ENCODE assay signal across 14 cellular contexts in the genomic region with DNA sequence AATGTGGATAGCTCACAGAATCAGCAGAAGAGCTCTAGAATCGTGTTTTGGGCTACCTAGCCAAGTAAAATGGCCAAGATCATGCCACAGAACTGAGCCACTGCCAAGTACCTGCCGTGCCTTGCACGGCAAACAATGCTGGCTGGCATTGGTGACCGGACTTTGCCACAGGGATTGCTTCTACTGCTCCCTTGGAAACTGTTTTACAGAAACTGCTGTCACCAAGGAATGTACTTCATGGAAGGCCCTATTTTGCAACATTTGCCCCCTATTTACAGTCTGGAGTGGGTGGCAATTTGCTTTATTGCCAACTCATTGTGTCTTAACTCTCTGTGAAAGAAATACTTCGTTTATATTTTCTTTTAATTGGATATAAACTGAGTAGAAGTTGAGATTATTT. TPM values are rescaled to one million over a fixed set of nuclear protein-coding genes. Genes with fewer than 3 reads are reported as not detected.
DNase-seq lines count a peak whose midpoint lies in the region; ATAC-seq and TF ChIP-seq lines count a peak whose summit lies in the region.
"Had no signal": no experiment of that assay in that cellular context is flagged by ENCODE, and none has a peak within 500 bp of the region (broad histone marks: within the 10 kb centered on the region; RNA-seq: fewer than 3 reads in every experiment).

No MANE protein-coding gene starts in this region.

- H4K20me1 ChIP-seq in hepatocyte (ENCODE audit: insufficient read depth, poor library complexity, severe bottlenecking) = no peaks in the 10 kb centered on the region

- no peaks in the 10 kb centered on the region for H3K9me3 ChIP-seq in hepatocyte (ENCODE audit: low read depth)

- H2AFZ ChIP-seq in hepatocyte = no peak overlapping the region
- H2AFZ ChIP-seq: PC-9 had no signal

- TF ChIP-seq CTCF in VCaP (conservative IDR thresholded peaks at IDR 0.05) = no peak
- TF ChIP-seq CTCF in hepatocyte (IDR thresholded peaks at IDR 0.05; ENCODE audit: poor library complexity) = no peak

- in situ Hi-C loops in G401 (cut with HindIII; ENCODE audit: low sequenced_read_pairs) = no loop called here

- H3K4me2 ChIP-seq in hepatocyte = no peak overlapping the region
- H3K4me2 ChIP-seq: PC-9 had no signal

- H3K27ac ChIP-seq in VCaP (peak overlapping the region; percentile 77), hepatocyte (peak overlapping the region; percentile 92)
- H3K27ac ChIP-seq: PC-9 had no signal

- no peaks in the 10 kb centered on the region for H3K36me3 ChIP-seq in hepatocyte (replicated peaks; ENCODE audit: insufficient read depth, low read depth)

- no peak overlapping the region for H3K4me3 ChIP-seq in hepatocyte
- H3K4me3 ChIP-seq: PC-9 had no signal

- peaks cover 27% of the 10 kb centered on the region for H3K4me1 ChIP-seq in hepatocyte (ENCODE audit: insufficient read depth)

- 67% methylated on average over 5 of the region's 5 CpGs for WGBS in hepatocyte (ENCODE audit: low lambda C conversion rate, missing lambda C conversion rate)

- ATAC-seq in HG03378 (IDR thresholded peaks at IDR 0.05; ENCODE audit: unreplicated experiment) (no peak), GM19467 (IDR thresholded peaks at IDR 0.05; ENCODE audit: unreplicated experiment) (no peak)
- ATAC-seq: natural killer cell had no signal

- H3K27me3 ChIP-seq in hepatocyte = no peaks in the 10 kb centered on the region

- peak; percentile 94 for DNase-seq in G401 (ENCODE audit: low spot score)
- DNase-seq in hepatocyte (ENCODE audit: low spot score) = peak; percentile 38
- peak; percentile 81 for DNase-seq in renal cortical epithelial cell (ENCODE audit: low read depth)
- no peak for DNase-seq in NCI-H748 (lab: John Stamatoyannopoulos, UW; ENCODE audit: unreplicated experiment)
- DNase-seq in dermis blood vessel endothelial cell = no peak
- DNase-seq: activated naive CD8-positive, alpha-beta T cell treated with anti-CD3 and anti-CD28 coated beads, Interleukin-2, amount 10 ng/mL, durations not matched to agents 7 days and 5 days; COR-L47; H7; natural killer cell; NCI-H187 treated with DMSO at 0.1 percent for 48 hours; PC-9 had no signal

- H3K79me2 ChIP-seq in hepatocyte = peaks cover 6% of the 10 kb centered on the region

- H3K9me2 ChIP-seq in hepatocyte (replicated peaks; ENCODE audit: insufficient read depth) = no peaks in the 10 kb centered on the region

RNA-seq across cellular contexts. Expression of a gene that starts 49.0 kb away (rescaled TPM):
- 5.1 and 17.8 TPM in 2 replicates for total RNA-seq in G401 (2014; rRNA removed; shearing (Covaris generic))
- total RNA-seq in hepatocyte (11.2 and 12.8 TPM in 2 replicates), renal cortical epithelial cell (10.0 and 12.0 TPM in 2 replicates), dermis blood vessel endothelial cell (2.9 and 7.6 TPM in 2 replicates)
- 6.6 and 13.3 TPM in 2 replicates for polyA plus RNA-seq in hepatocyte

RNA-seq across cellular contexts. Expression of a gene that starts 55.8 kb away (rescaled TPM):
- total RNA-seq in G401 (2014; rRNA removed; shearing (Covaris generic)) = 1.6 and 1.7 TPM in 2 replicates
- total RNA-seq in hepatocyte (14.0 and 17.4 TPM in 2 replicates), renal cortical epithelial cell (0.35 and 1.8 TPM in 2 replicates), dermis blood vessel endothelial cell (6.8 and 14.8 TPM in 2 replicates)
- 15.4 and 20.5 TPM in 2 replicates for polyA plus RNA-seq in hepatocyte

Comparison
In these comparisons a context has a peak if more than half of its experiments do, and no peak if none do; other contexts are left out.
1. DNase-seq: peak in G401 (single experiment), hepatocyte (single experiment) and renal cortical epithelial cell (single experiment); none in NCI-H748 (single experiment) and dermis blood vessel endothelial cell (single experiment).